17 cellular contexts compared by ENCODE assay signal in the genomic region with DNA sequence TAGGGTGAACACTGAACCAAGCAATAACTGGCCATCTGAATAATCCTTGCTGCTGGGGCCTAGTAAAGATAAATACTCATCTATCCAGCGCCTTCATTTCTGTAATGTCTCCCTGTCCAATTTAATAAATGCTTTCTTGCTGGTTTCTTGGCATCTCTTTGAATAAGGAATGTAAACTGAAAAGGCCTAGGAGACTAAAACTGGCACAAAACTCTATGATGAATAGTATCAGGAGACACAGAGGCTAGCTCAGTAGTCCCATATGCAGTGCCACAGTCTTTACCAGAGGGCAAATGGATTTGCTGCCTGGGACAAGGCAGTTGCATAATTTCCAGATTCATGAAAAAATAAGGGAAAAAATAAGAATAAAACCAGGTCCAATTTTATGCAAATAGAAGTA.
"Had no signal": no experiment of that assay in that cellular context is flagged by ENCODE, and none has a peak within 500 bp of the region (broad histone marks: within the 10 kb centered on the region; RNA-seq: fewer than 3 reads in every experiment).

No MANE protein-coding gene starts in this region.

- H3K36me3 Mint-ChIP-seq: stimulated activated memory B cell treated with anti-CD40 and anti-IgM and Interleukin-4, amounts not matched to agents 10 μg/mL and 1 μg/mL and 100 μg/mL, for 72 hours had no signal

- ATAC-seq: activated naive CD8-positive, alpha-beta T cell treated with anti-CD3 and anti-CD28 coated beads, Interleukin-2, amount 50 U/mL, for 24 hours; activated T-helper 17 cell treated with anti-CD3 and anti-CD28 coated beads, Interleukin-2, amount 50 U/mL, for 72 hours; stimulated activated memory B cell treated with anti-CD40 and anti-IgM and Interleukin-4, amounts not matched to agents 10 μg/mL and 1 μg/mL and 100 μg/mL, for 72 hours had no signal

- H3K27me3 Mint-ChIP-seq: activated naive CD8-positive, alpha-beta T cell treated with anti-CD3 and anti-CD28 coated beads, Interleukin-2, amount 50 U/mL, for 24 hours; stimulated activated memory B cell treated with anti-CD40 and anti-IgM and Interleukin-4, amounts not matched to agents 10 μg/mL and 1 μg/mL and 100 μg/mL, for 72 hours had no signal

- H3K27ac ChIP-seq: ascending aorta, epithelial cell of prostate, tibial nerve, uterus had no signal

- H3K4me1 Mint-ChIP-seq: activated naive CD8-positive, alpha-beta T cell treated with anti-CD3 and anti-CD28 coated beads, Interleukin-2, amount 50 U/mL, for 24 hours; activated T-helper 17 cell treated with anti-CD3 and anti-CD28 coated beads, Interleukin-2, amount 50 U/mL, for 72 hours; nephron progenitor cell; stimulated activated memory B cell treated with anti-CD40 and anti-IgM and Interleukin-4, amounts not matched to agents 10 μg/mL and 1 μg/mL and 100 μg/mL, for 72 hours had no signal

- H3K4me1 ChIP-seq: tibial nerve, uterus had no signal

- H3K27me3 ChIP-seq: ascending aorta, tibial nerve, uterus had no signal

- H3K9me3 Mint-ChIP-seq: activated naive CD4-positive, alpha-beta T cell treated with anti-CD3 and anti-CD28 coated beads for 36 hours; activated naive CD8-positive, alpha-beta T cell treated with anti-CD3 and anti-CD28 coated beads, Interleukin-2, amount 50 U/mL, for 24 hours; activated T-helper 17 cell treated with anti-CD3 and anti-CD28 coated beads, Interleukin-2, amount 50 U/mL, for 72 hours; nephron progenitor cell; stimulated activated memory B cell treated with anti-CD40 and anti-IgM and Interleukin-4, amounts not matched to agents 10 μg/mL and 1 μg/mL and 100 μg/mL, for 72 hours had no signal

- H3K4me3 Mint-ChIP-seq: activated naive CD4-positive, alpha-beta T cell treated with anti-CD3 and anti-CD28 coated beads for 36 hours; activated naive CD8-positive, alpha-beta T cell treated with anti-CD3 and anti-CD28 coated beads, Interleukin-2, amount 50 U/mL, for 24 hours; activated T-helper 17 cell treated with anti-CD3 and anti-CD28 coated beads, Interleukin-2, amount 50 U/mL, for 72 hours; nephron progenitor cell; stimulated activated memory B cell treated with anti-CD40 and anti-IgM and Interleukin-4, amounts not matched to agents 10 μg/mL and 1 μg/mL and 100 μg/mL, for 72 hours had no signal

- H3K36me3 ChIP-seq: ascending aorta, tibial nerve, uterus had no signal

- H3K27ac Mint-ChIP-seq: activated naive CD4-positive, alpha-beta T cell treated with anti-CD3 and anti-CD28 coated beads for 36 hours; activated naive CD8-positive, alpha-beta T cell treated with anti-CD3 and anti-CD28 coated beads, Interleukin-2, amount 50 U/mL, for 24 hours; activated T-helper 17 cell treated with anti-CD3 and anti-CD28 coated beads, Interleukin-2, amount 50 U/mL, for 72 hours; nephron progenitor cell; stimulated activated memory B cell treated with anti-CD40 and anti-IgM and Interleukin-4, amounts not matched to agents 10 μg/mL and 1 μg/mL and 100 μg/mL, for 72 hours had no signal

- H3K9me3 ChIP-seq: ascending aorta, tibial nerve, uterus had no signal

- H3K4me3 ChIP-seq: ascending aorta, tibial nerve, uterus had no signal

- DNase-seq: activated CD4-positive, alpha-beta T cell treated with anti-CD3 and anti-CD28 coated beads, Interleukin-2, amount 50 U/mL, for 4 hours; activated naive CD4-positive, alpha-beta T cell treated with anti-CD3 and anti-CD28 coated beads for 36 hours; activated naive CD8-positive, alpha-beta T cell treated with anti-CD3 and anti-CD28 coated beads, Interleukin-2, amount 50 U/mL, for 24 hours; glutamatergic neuron; kidney glomerular epithelial cell; mesendoderm; nephron progenitor cell; occipital lobe; substantia nigra; T-helper 9 cell; uterus had no signal

- FAIRE-seq: bronchial epithelial cell had no signal
